Comparison of ENCODE assay signal across 15 cellular contexts in the genomic region with DNA sequence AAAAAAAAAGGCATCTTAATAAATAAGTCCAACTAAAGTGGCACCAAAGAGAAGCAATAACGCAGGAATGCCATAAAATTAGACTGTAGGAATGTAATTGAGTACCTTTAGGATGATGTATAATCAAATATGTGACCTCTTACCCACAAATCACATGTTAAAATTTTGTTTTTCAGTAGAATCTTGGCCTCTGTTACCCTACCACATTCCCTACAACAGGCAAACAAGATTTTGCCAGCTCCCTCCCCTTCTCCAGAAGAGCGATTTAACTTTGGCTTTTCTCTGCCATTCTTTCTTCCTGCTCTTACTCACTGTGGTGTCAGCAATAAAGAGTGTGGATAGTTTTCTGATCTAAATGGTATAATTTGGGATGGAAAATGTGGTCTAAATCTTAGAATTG. TPM values are rescaled to one million over a fixed set of nuclear protein-coding genes. Genes with fewer than 3 reads are reported as not detected.
DNase-seq lines count a peak whose midpoint lies in the region; ATAC-seq, FAIRE-seq and TF ChIP-seq lines count a peak whose summit lies in the region.
"Had no signal": no experiment of that assay in that cellular context is flagged by ENCODE, and none has a peak within 500 bp of the region (broad histone marks: within the 10 kb centered on the region; RNA-seq: fewer than 3 reads in every experiment).

No MANE protein-coding gene starts in this region.

- no peak for TF ChIP-seq POLR2A in transverse colon (IDR thresholded peaks at IDR 0.05)
- no peak for TF ChIP-seq POLR2A in lower leg skin (IDR thresholded peaks at IDR 0.05)

- H3K36me3 ChIP-seq in SK-N-MC (ENCODE audit: insufficient read depth, low read length) (peaks cover 16% of the 10 kb centered on the region), transverse colon (no peaks in the 10 kb centered on the region)
- H3K36me3 ChIP-seq: BLaER1 treated with 17β-estradiol and CSF1 and Interleukin-3, amounts not matched to agents 10 nM and 100 nM had no signal

- H3K27ac ChIP-seq in SK-N-MC (peak overlapping the region; percentile 5; the same call in 1 of the 2 replicates), transverse colon (peak overlapping the region; percentile 41 to 60 (median 52))
- H3K27ac ChIP-seq: BLaER1 treated with 17β-estradiol and CSF1 and Interleukin-3, amounts not matched to agents 10 nM and 100 nM; HL-60; KMS-11; PC-9 had no signal

- H3K27me3 ChIP-seq in transverse colon = no peaks in the 10 kb centered on the region
- H3K27me3 ChIP-seq: BLaER1 treated with 17β-estradiol and CSF1 and Interleukin-3, amounts not matched to agents 10 nM and 100 nM had no signal

- in situ Hi-C loops in transverse colon (cut with MboI; ENCODE audit: low pct_ligation_motif_present in 1 of 4, low pct_unique_long_range_greater_than_20kb in 1 of 4, low sequenced_read_pairs in 3 of 4) = no loop called here

- no peak for TF ChIP-seq CTCF in transverse colon (IDR thresholded peaks at IDR 0.05)
- no peak for TF ChIP-seq CTCF in lower leg skin (IDR thresholded peaks at IDR 0.05)

- 90 to 93% methylated on average over 2 of the region's 2 CpGs for WGBS in transverse colon (ENCODE audit: low coverage in 1 of 2), 2 donors
- WGBS in lower leg skin, 2 donors = 82 to 83% methylated on average over 2 of the region's 2 CpGs

- H3K9ac ChIP-seq in SK-N-MC (ENCODE audit: insufficient read length) = no peak overlapping the region
- H3K9ac ChIP-seq: BLaER1 treated with 17β-estradiol and CSF1 and Interleukin-3, amounts not matched to agents 10 nM and 100 nM; KMS-11 had no signal

- intact Hi-C loops in transverse colon (cut with DNase I; ENCODE audit: low total_unique reads) (no loop called here), lower leg skin (cut with DNase I; ENCODE audit: low total_unique reads) (no loop called here)

- peaks cover 3 to 62% (median 8%) of the 10 kb centered on the region in 4 donors for H3K4me1 ChIP-seq in transverse colon

- H3K4me3 ChIP-seq in SK-N-MC = no peak overlapping the region
- H3K4me3 ChIP-seq in transverse colon = no peak overlapping the region
- H3K4me3 ChIP-seq in lower leg skin (ENCODE audit: low read depth, poor library complexity, severe bottlenecking) = no peak overlapping the region
- H3K4me3 ChIP-seq: BLaER1 treated with 17β-estradiol and CSF1 and Interleukin-3, amounts not matched to agents 10 nM and 100 nM; PC-9 had no signal

- DNase-seq in GM04504 (ENCODE audit: low read depth) (peak; percentile 23), SK-N-MC (ENCODE audit: low read depth, low spot score) (no peak), fibroblast of peridontal ligament (ENCODE audit: extremely low read depth) (peak; percentile 33), transverse colon (no peak), lower leg skin (ENCODE audit: low spot score in 2 of 2) (no peak), urothelium cell line (ENCODE audit: low spot score) (no peak)
- DNase-seq: ACHN, NCI-H1105, NCI-H1694 treated with DMSO at 0.1 percent for 48 hours, PC-9 had no signal

- FAIRE-seq in urothelium cell line (lab: Jason Lieb, UNC) = no peak
- FAIRE-seq: HepG2 had no signal

- no peak for ATAC-seq in HG03097 (IDR thresholded peaks at IDR 0.05; ENCODE audit: low FRiP score, unreplicated experiment)
- ATAC-seq: HepG2 had no signal

- TF ChIP-seq EP300 in transverse colon (IDR thresholded peaks at IDR 0.05; ENCODE audit: low read depth) = no peak

- H3K9me3 ChIP-seq in SK-N-MC (ENCODE audit: low read depth, low read length) (0 out of 2 replicates have a peak, but pooled peaks cover 5% of the 10 kb centered on the region), transverse colon (peaks cover 6 to 10% of the 10 kb centered on the region in 2 donors)

RNA-seq across cellular contexts. Expression of gene TRIM2, which starts 57.2 kb away (rescaled TPM):
- total RNA-seq in transverse colon (100 to 1,000 TPM in 2 of 4 donors, 10 to 100 TPM in 2; 71.8 to 124 (median 95.3) TPM), lower leg skin (10 to 100 TPM; 10.9 to 45.4 (median 29.2) TPM)

Comparison
In these comparisons a context has a peak if more than half of its experiments do, and no peak if none do; other contexts are left out.
1. DNase-seq: peak in GM04504 (single experiment) and fibroblast of peridontal ligament (single experiment); none in SK-N-MC (single experiment), transverse colon (single experiment), lower leg skin (0 of 2) and urothelium cell line (single experiment).